31 cellular contexts compared by ENCODE assay signal in the genomic region with DNA sequence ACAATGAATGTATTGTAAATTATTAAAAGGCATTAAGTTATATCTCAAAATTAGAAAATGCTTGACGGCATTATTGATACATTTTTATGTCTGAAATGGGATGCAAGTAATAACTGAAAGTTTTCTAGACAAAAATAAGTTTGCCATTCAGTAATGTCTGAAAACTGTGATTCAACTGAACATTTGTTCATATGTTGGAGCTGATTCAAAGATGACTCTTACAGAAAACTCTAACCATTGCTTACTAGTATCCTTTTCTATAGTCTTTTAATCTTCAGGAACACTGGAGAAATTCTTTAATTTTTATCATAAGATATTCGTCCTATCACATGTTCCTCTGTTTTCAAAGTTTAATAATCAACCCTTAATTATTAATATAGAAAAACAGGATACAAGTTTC.
DNase-seq lines count a peak whose midpoint lies in the region; ATAC-seq and TF ChIP-seq lines count a peak whose summit lies in the region.
"Had no signal": no experiment of that assay in that cellular context is flagged by ENCODE, and none has a peak within 500 bp of the region (broad histone marks: within the 10 kb centered on the region; RNA-seq: fewer than 3 reads in every experiment).

No MANE protein-coding gene starts in this region.

- no peaks in the 10 kb centered on the region for H3K36me3 Mint-ChIP-seq in activated CD8-positive, alpha-beta memory T cell treated with anti-CD3 and anti-CD28 coated beads, Interleukin-2, amount 10 ng/mL, durations not matched to agents 7 days and 5 days
- no peaks in the 10 kb centered on the region for H3K36me3 Mint-ChIP-seq in osteocyte (ENCODE audit: unreplicated experiment)
- H3K36me3 Mint-ChIP-seq: activated naive CD8-positive, alpha-beta T cell treated with anti-CD3 and anti-CD28 coated beads, Interleukin-2, amount 10 ng/mL, durations not matched to agents 7 days and 5 days; immature natural killer cell; stimulated activated naive B cell treated with anti-CD40 and anti-IgM and Interleukin-4, amounts not matched to agents 10 μg/mL and 1 μg/mL and 100 μg/mL, for 72 hours had no signal

- no CpG with 5 or more reads among the region's 2 CpGs for WGBS in IMR-90 (ENCODE audit: extremely low coverage in 2 of 2, insufficient read length in 1 of 2), 2 experiments

- H3K4me3 ChIP-seq in AG10803 (ENCODE audit: low read length): no peak overlapping the region
- H3K4me3 ChIP-seq in IMR-90 (ENCODE audit: insufficient read depth, low read depth, low read length): no peak overlapping the region
- H3K4me3 ChIP-seq in astrocyte of the spinal cord (ENCODE audit: low read depth, low read length): no peak overlapping the region
- H3K4me3 ChIP-seq in foreskin fibroblast (ENCODE audit: low read depth in 1 of 2, low read length in 2 of 2): no peak overlapping the region
- H3K4me3 ChIP-seq: body of pancreas, GM23338, prostate gland, uterus had no signal

- no peak overlapping the region for H4K5ac ChIP-seq in IMR-90 (ENCODE audit: low read depth, low read length)

- H2BK15ac ChIP-seq in IMR-90 (ENCODE audit: low read depth, low read length): no peak overlapping the region

- no peak overlapping the region for H3K4ac ChIP-seq in IMR-90 (ENCODE audit: low read depth, low read length)

- H3K9me3 Mint-ChIP-seq in activated CD8-positive, alpha-beta memory T cell treated with anti-CD3 and anti-CD28 coated beads, Interleukin-2, amount 10 ng/mL, durations not matched to agents 7 days and 5 days (ENCODE audit: low read depth): no peaks in the 10 kb centered on the region
- H3K9me3 Mint-ChIP-seq in osteocyte (ENCODE audit: unreplicated experiment): no peaks in the 10 kb centered on the region
- H3K9me3 Mint-ChIP-seq: activated naive CD8-positive, alpha-beta T cell treated with anti-CD3 and anti-CD28 coated beads, Interleukin-2, amount 10 ng/mL, durations not matched to agents 7 days and 5 days; GM23338; immature natural killer cell; stimulated activated naive B cell treated with anti-CD40 and anti-IgM and Interleukin-4, amounts not matched to agents 10 μg/mL and 1 μg/mL and 100 μg/mL, for 72 hours; T-helper 2 cell treated with Interferon-gamma antibody and Interleukin-4, amounts not matched to agents 5 μg/mL and 100 μg/mL, for 36 hours had no signal

- H2BK20ac ChIP-seq in IMR-90 (ENCODE audit: low read depth, low read length): no peak overlapping the region

- in situ Hi-C loops in IMR-90 (cut with MboI; ENCODE audit: low sequenced_read_pairs) (no loop called here), astrocyte of the spinal cord (cut with HindIII; ENCODE audit: low sequenced_read_pairs) (no loop called here)

- POLR2A ChIA-PET in IMR-90 (lab: Charles Lee; ENCODE audit: unreplicated experiment): no interaction called here

- CTCF ChIA-PET in IMR-90 (lab: Yijun Ruan, JAX): no interaction called here
- CTCF ChIA-PET in activated CD8-positive, alpha-beta memory T cell treated with anti-CD3 and anti-CD28 coated beads, Interleukin-2, amount 10 ng/mL, durations not matched to agents 7 days and 5 days (lab: Charles Lee): no interaction called here

- H3K9ac ChIP-seq in IMR-90 (ENCODE audit: low read depth, low read length): no peak overlapping the region

- intact Hi-C loops in IMR-90 (cut with micrococcal nuclease): no loop called here

- no peak overlapping the region for H4K8ac ChIP-seq in IMR-90 (ENCODE audit: low read depth in 2 of 2, low read length in 2 of 2)

- no peak overlapping the region for H3K56ac ChIP-seq in IMR-90 (ENCODE audit: extremely low read depth, insufficient read depth, low read length)

- H3K79me1 ChIP-seq in IMR-90 (ENCODE audit: low read depth in 1 of 2, low read length in 2 of 2): no peaks in the 10 kb centered on the region

- no peak overlapping the region for H2AK5ac ChIP-seq in IMR-90 (ENCODE audit: low read depth, low read length)

- no peaks in the 10 kb centered on the region for H3K4me1 Mint-ChIP-seq in activated CD8-positive, alpha-beta memory T cell treated with anti-CD3 and anti-CD28 coated beads, Interleukin-2, amount 10 ng/mL, durations not matched to agents 7 days and 5 days
- H3K4me1 Mint-ChIP-seq in osteocyte (ENCODE audit: unreplicated experiment): no peaks in the 10 kb centered on the region
- H3K4me1 Mint-ChIP-seq: activated naive CD8-positive, alpha-beta T cell treated with anti-CD3 and anti-CD28 coated beads, Interleukin-2, amount 10 ng/mL, durations not matched to agents 7 days and 5 days; immature natural killer cell; stimulated activated naive B cell treated with anti-CD40 and anti-IgM and Interleukin-4, amounts not matched to agents 10 μg/mL and 1 μg/mL and 100 μg/mL, for 72 hours had no signal

- no peaks in the 10 kb centered on the region for H3K9me1 ChIP-seq in IMR-90 (ENCODE audit: insufficient read depth, low read length)

- dilution Hi-C loops in IMR-90 (cut with HindIII; ENCODE audit: low sequenced_read_pairs, unreplicated experiment): no loop called here

- no peak for TF ChIP-seq POLR2A in IMR-90 (IDR thresholded peaks at IDR 0.05; ENCODE audit: low read depth, low read length)

- H3K27ac ChIP-seq in IMR-90 (ENCODE audit: insufficient read depth, low read length): no peak overlapping the region
- H3K27ac ChIP-seq: body of pancreas, prostate gland, uterus, VCaP had no signal

- no peak overlapping the region for H2BK120ac ChIP-seq in IMR-90 (ENCODE audit: low read depth, low read length)

- H3K27me3 ChIP-seq in IMR-90 (ENCODE audit: control insufficient read depth, insufficient read depth, low read length): no peaks in the 10 kb centered on the region
- H3K27me3 ChIP-seq: body of pancreas, uterus had no signal

- no peak overlapping the region; the same call in 1 of the 2 replicates for H3K4me2 ChIP-seq in IMR-90 (ENCODE audit: low read depth, low read length)
- H3K4me2 ChIP-seq: GM23338 had no signal

- no peak overlapping the region for H3K18ac ChIP-seq in IMR-90 (ENCODE audit: low read depth, low read length)

- H3K23ac ChIP-seq in IMR-90 (ENCODE audit: low read depth, low read length): no peak overlapping the region

- no peaks in the 10 kb centered on the region for H3K9me3 ChIP-seq in IMR-90 (ENCODE audit: control insufficient read depth, insufficient read depth, low read length)
- H3K9me3 ChIP-seq: body of pancreas, prostate gland, uterus had no signal

- H4K20me1 ChIP-seq in IMR-90 (ENCODE audit: insufficient read depth, low read length): no peaks in the 10 kb centered on the region

- no peaks in the 10 kb centered on the region for H3K4me1 ChIP-seq in IMR-90 (ENCODE audit: control insufficient read depth, insufficient read depth, low read length)
- H3K4me1 ChIP-seq: body of pancreas, prostate gland, uterus had no signal

- no peak for TF ChIP-seq RAD21 in IMR-90 (IDR thresholded peaks at IDR 0.05; ENCODE audit: low read length)

- no peak overlapping the region for H3K4me3 Mint-ChIP-seq in activated CD8-positive, alpha-beta memory T cell treated with anti-CD3 and anti-CD28 coated beads, Interleukin-2, amount 10 ng/mL, durations not matched to agents 7 days and 5 days
- H3K4me3 Mint-ChIP-seq in osteocyte (ENCODE audit: unreplicated experiment): no peak overlapping the region
- H3K4me3 Mint-ChIP-seq: activated naive CD8-positive, alpha-beta T cell treated with anti-CD3 and anti-CD28 coated beads, Interleukin-2, amount 10 ng/mL, durations not matched to agents 7 days and 5 days; GM23338; immature natural killer cell; stimulated activated naive B cell treated with anti-CD40 and anti-IgM and Interleukin-4, amounts not matched to agents 10 μg/mL and 1 μg/mL and 100 μg/mL, for 72 hours; T-helper 2 cell treated with Interferon-gamma antibody and Interleukin-4, amounts not matched to agents 5 μg/mL and 100 μg/mL, for 36 hours had no signal

- no peak overlapping the region for H2BK5ac ChIP-seq in IMR-90 (ENCODE audit: low read depth, low read length, poor library complexity, severe bottlenecking)

- no peak overlapping the region for H3K14ac ChIP-seq in IMR-90 (replicated peaks; ENCODE audit: low read depth, low read length)

- BruUV-seq in IMR-90 (replicated peaks; lab: Mats Ljungman, UMichigan): no TSS peak

- TF ChIP-seq CTCF in AG10803 (conservative IDR thresholded peaks at IDR 0.05; ENCODE audit: low read length) (no peak), IMR-90 (conservative IDR thresholded peaks at IDR 0.05; ENCODE audit: low read depth, low read length) (no peak), astrocyte of the spinal cord (IDR thresholded peaks at IDR 0.05; ENCODE audit: low read depth, low read length) (no peak), foreskin fibroblast (IDR thresholded peaks at IDR 0.05; ENCODE audit: low read depth, low read length) (no peak), osteocyte (IDR thresholded peaks at IDR 0.05) (no peak)

- H3K27me3 Mint-ChIP-seq in activated CD8-positive, alpha-beta memory T cell treated with anti-CD3 and anti-CD28 coated beads, Interleukin-2, amount 10 ng/mL, durations not matched to agents 7 days and 5 days: peaks cover 6% of the 10 kb centered on the region
- no peaks in the 10 kb centered on the region for H3K27me3 Mint-ChIP-seq in osteocyte (ENCODE audit: unreplicated experiment)

- no peak overlapping the region for H2AFZ ChIP-seq in IMR-90 (replicated peaks; ENCODE audit: low read length, poor library complexity)
- H2AFZ ChIP-seq: GM23338 had no signal

- H3K27ac Mint-ChIP-seq in activated CD8-positive, alpha-beta memory T cell treated with anti-CD3 and anti-CD28 coated beads, Interleukin-2, amount 10 ng/mL, durations not matched to agents 7 days and 5 days: no peak overlapping the region
- no peak overlapping the region for H3K27ac Mint-ChIP-seq in osteocyte (ENCODE audit: unreplicated experiment)
- H3K27ac Mint-ChIP-seq: activated naive CD8-positive, alpha-beta T cell treated with anti-CD3 and anti-CD28 coated beads, Interleukin-2, amount 10 ng/mL, durations not matched to agents 7 days and 5 days; immature natural killer cell; stimulated activated naive B cell treated with anti-CD40 and anti-IgM and Interleukin-4, amounts not matched to agents 10 μg/mL and 1 μg/mL and 100 μg/mL, for 72 hours; T-helper 2 cell treated with Interferon-gamma antibody and Interleukin-4, amounts not matched to agents 5 μg/mL and 100 μg/mL, for 36 hours had no signal

- DNase-seq in AG10803 (ENCODE audit: low read depth): peak; percentile 23
- DNase-seq in IMR-90: peak; percentile 65
- DNase-seq in astrocyte of the spinal cord (ENCODE audit: low read depth, low spot score): peak; percentile 49
- peak; percentile 4 to 38 for DNase-seq in foreskin fibroblast
- no peak for DNase-seq in activated CD8-positive, alpha-beta memory T cell treated with anti-CD3 and anti-CD28 coated beads, Interleukin-2, amount 10 ng/mL, durations not matched to agents 7 days and 5 days
- DNase-seq in osteocyte (ENCODE audit: extremely low spot score, unreplicated experiment): no peak
- DNase-seq: activated CD4-positive, alpha-beta T cell treated with anti-CD3 and anti-CD28 coated beads for 4 hours; activated CD8-positive, alpha-beta memory T cell treated with anti-CD3 and anti-CD28 coated beads for 24 hours; activated effector memory CD4-positive, alpha-beta T cell treated with anti-CD3 and anti-CD28 coated beads, Interleukin-2, amount 50 U/mL, for 16 hours; activated naive CD8-positive, alpha-beta T cell treated with anti-CD3 and anti-CD28 coated beads, Interleukin-2, amount 10 ng/mL, durations not matched to agents 7 days and 5 days; activated T-cell treated with anti-CD3 and anti-CD28 coated beads, Interleukin-2, amount 50 U/mL, for 1 hour; body of pancreas; DMS153; effector CD8-positive, alpha-beta T cell; erythroblast; hippocampal formation; immature natural killer cell; NCI-H1694 treated with DMSO at 0.1 percent for 48 hours; NCI-H510A; stimulated activated CD4-positive, alpha-beta T cell treated with anti-CD3 and anti-CD28 coated beads, Interleukin-4, amount 100 ng/mL, for 4 hours; stimulated activated naive B cell treated with anti-CD40 and anti-IgM and Interleukin-4, amounts not matched to agents 10 μg/mL and 1 μg/mL and 100 μg/mL, for 72 hours; uterus had no signal

- no peak overlapping the region for H4K91ac ChIP-seq in IMR-90 (ENCODE audit: insufficient read depth, low read depth, low read length)

- peak; percentile 71; the same call in 1 of the 2 replicates for ATAC-seq in IMR-90 (ENCODE audit: low read depth)
- ATAC-seq in activated CD8-positive, alpha-beta memory T cell treated with anti-CD3 and anti-CD28 coated beads, Interleukin-2, amount 10 ng/mL, durations not matched to agents 7 days and 5 days: no peak
- no peak for ATAC-seq in HG02623 (IDR thresholded peaks at IDR 0.05; ENCODE audit: unreplicated experiment)
- no peak for ATAC-seq in GM18867 (IDR thresholded peaks at IDR 0.05; ENCODE audit: unreplicated experiment)
- ATAC-seq: body of pancreas; GM23338; HepG2; left lobe of liver; sciatic nerve; stimulated activated naive B cell treated with anti-CD40 and anti-IgM and Interleukin-4, amounts not matched to agents 10 μg/mL and 1 μg/mL and 100 μg/mL, for 72 hours had no signal

- H2AK9ac ChIP-seq in IMR-90 (replicated peaks; ENCODE audit: low read depth, low read length, poor library complexity): no peak overlapping the region

- H3K36me3 ChIP-seq in IMR-90 (ENCODE audit: control insufficient read depth, insufficient read depth, low read length): no peaks in the 10 kb centered on the region
- H3K36me3 ChIP-seq: prostate gland, uterus had no signal

Comparison
In these comparisons a context has a peak if more than half of its experiments do, and no peak if none do; other contexts are left out.
1. DNase-seq: peak in AG10803 (single experiment), IMR-90 (single experiment), astrocyte of the spinal cord (single experiment) and foreskin fibroblast (2 of 2); none in activated CD8-positive, alpha-beta memory T cell treated with anti-CD3 and anti-CD28 coated beads, Interleukin-2, amount 10 ng/mL, durations not matched to agents 7 days and 5 days (single experiment) and osteocyte (single experiment).